17 cellular contexts compared by ENCODE assay signal in genomic region chr1:111629190-111629954, GRCh38. TPM values are rescaled to one million over a fixed set of nuclear protein-coding genes. Genes with fewer than 3 reads are reported as not detected.
DNase-seq lines count a peak whose midpoint lies in the region; ATAC-seq and TF ChIP-seq lines count a peak whose summit lies in the region.
"Had no signal": no experiment of that assay in that cellular context is flagged by ENCODE, and none has a peak within 500 bp of the region (broad histone marks: within the 10 kb centered on the region; RNA-seq: fewer than 3 reads in every experiment).

No MANE protein-coding gene starts in this region.

- no peaks in the 10 kb centered on the region for H3K9me2 ChIP-seq in OCI-LY1 (ENCODE audit: low read depth, low read length)

- peak overlapping the region; percentile 82 for H3K27ac Mint-ChIP-seq in activated naive CD4-positive, alpha-beta T cell treated with anti-CD3 and anti-CD28 coated beads, Interleukin-2, amount 50 U/mL, for 24 hours
- peak overlapping the region; percentile 54 for H3K27ac Mint-ChIP-seq in central memory CD8-positive, alpha-beta T cell (ENCODE audit: low read depth)

- TF ChIP-seq POLR2A in thyroid gland (IDR thresholded peaks at IDR 0.05): no peak

- no peaks in the 10 kb centered on the region for H3K9me3 Mint-ChIP-seq in activated naive CD4-positive, alpha-beta T cell treated with anti-CD3 and anti-CD28 coated beads, Interleukin-2, amount 50 U/mL, for 24 hours
- no peaks in the 10 kb centered on the region for H3K9me3 Mint-ChIP-seq in central memory CD8-positive, alpha-beta T cell

- H3K4me3 Mint-ChIP-seq in activated naive CD4-positive, alpha-beta T cell treated with anti-CD3 and anti-CD28 coated beads, Interleukin-2, amount 50 U/mL, for 24 hours: peak overlapping the region; percentile 77
- H3K4me3 Mint-ChIP-seq in central memory CD8-positive, alpha-beta T cell: peak overlapping the region; percentile 44

- H3K36me3 ChIP-seq in OCI-LY1 (ENCODE audit: insufficient read depth, low read length) (no peaks in the 10 kb centered on the region), thyroid gland (no peaks in the 10 kb centered on the region)
- H3K36me3 ChIP-seq: right lobe of liver had no signal

- H3K9ac ChIP-seq in OCI-LY1 (ENCODE audit: low read length): peak overlapping the region; percentile 38; the same call in 1 of the 2 replicates

- ATAC-seq in central memory CD8-positive, alpha-beta T cell (replicated peaks; ENCODE audit: extremely low read depth, poor library complexity, severe bottlenecking): no peak
- ATAC-seq in GM21526 (IDR thresholded peaks at IDR 0.05; ENCODE audit: low FRiP score, unreplicated experiment): no peak
- ATAC-seq: HCT116, right lobe of liver had no signal

- H3K79me2 ChIP-seq in OCI-LY1 (ENCODE audit: insufficient read depth, low read length): peaks cover 98% of the 10 kb centered on the region

- peaks cover 12% of the 10 kb centered on the region for H3K36me3 Mint-ChIP-seq in activated naive CD4-positive, alpha-beta T cell treated with anti-CD3 and anti-CD28 coated beads, Interleukin-2, amount 50 U/mL, for 24 hours
- peaks cover 21% of the 10 kb centered on the region for H3K36me3 Mint-ChIP-seq in central memory CD8-positive, alpha-beta T cell (ENCODE audit: insufficient read depth)

- no peak for DNase-seq in activated naive CD4-positive, alpha-beta T cell treated with anti-CD3 and anti-CD28 coated beads, Interleukin-2, amount 50 U/mL, for 16 hours
- no peak for DNase-seq in central memory CD8-positive, alpha-beta T cell (ENCODE audit: low spot score in 2 of 2)
- DNase-seq in thyroid gland (no peak), GM03348 (ENCODE audit: low spot score) (no peak), NCI-H446 (lab: John Stamatoyannopoulos, UW) (no peak)
- DNase-seq: activated CD8-positive, alpha-beta memory T cell treated with anti-CD3 and anti-CD28 coated beads for 24 hours; DMS153; mesenchymal stem cell; NCI-H1048; right lobe of liver; Right ventricle myocardium superior; stimulated activated CD4-positive, alpha-beta T cell treated with anti-CD3 and anti-CD28 coated beads, Interleukin-2, amount 100 ng/mL, for 48 hours; stimulated activated CD8-positive, alpha-beta memory T cell treated with anti-CD3 and anti-CD28 coated beads, Interleukin-4, amount 100 ng/mL, for 48 hours had no signal

- H3K27me3 ChIP-seq in OCI-LY1 (ENCODE audit: insufficient read depth, low read length) (no peaks in the 10 kb centered on the region), thyroid gland (no peaks in the 10 kb centered on the region)
- H3K27me3 ChIP-seq: right lobe of liver had no signal

- H3K9me3 ChIP-seq in OCI-LY1 (ENCODE audit: low read length) (no peaks in the 10 kb centered on the region), thyroid gland (no peaks in the 10 kb centered on the region)
- H3K9me3 ChIP-seq: right lobe of liver had no signal

- 66 to 68% methylated on average over 4 of the region's 4 CpGs for WGBS in thyroid gland, 2 donors

- H3K4me3 ChIP-seq in OCI-LY1 (ENCODE audit: low read depth, low read length, poor library complexity, severe bottlenecking) (peak overlapping the region; percentile 29), thyroid gland (replicated peaks in 1 of 3) (no peak overlapping the region)
- H3K4me3 ChIP-seq: right lobe of liver had no signal

- H3K4me2 ChIP-seq in OCI-LY1 (ENCODE audit: low read length): peak overlapping the region; percentile 60

- H3K4me1 ChIP-seq in OCI-LY1 (ENCODE audit: insufficient read depth, low read length, severe bottlenecking) (peaks cover 76% of the 10 kb centered on the region), thyroid gland (peaks cover 40 to 51% of the 10 kb centered on the region in 2 donors)

- no peak for TF ChIP-seq CTCF in OCI-LY1 (IDR thresholded peaks at IDR 0.05; ENCODE audit: low read length)
- TF ChIP-seq CTCF in thyroid gland (IDR thresholded peaks at IDR 0.05): no peak

- no peaks in the 10 kb centered on the region for H3F3A ChIP-seq in OCI-LY1 (ENCODE audit: insufficient read depth, low read length)

- H4K20me1 ChIP-seq in OCI-LY1 (ENCODE audit: insufficient read depth, low read length): no peaks in the 10 kb centered on the region

- H3K4me1 Mint-ChIP-seq in activated naive CD4-positive, alpha-beta T cell treated with anti-CD3 and anti-CD28 coated beads, Interleukin-2, amount 50 U/mL, for 24 hours: peaks cover 90% of the 10 kb centered on the region
- H3K4me1 Mint-ChIP-seq in central memory CD8-positive, alpha-beta T cell: peaks cover 72% of the 10 kb centered on the region

- intact Hi-C loops in thyroid gland (cut with DNase I): no loop called here

- H3K27ac ChIP-seq in OCI-LY1 (ENCODE audit: low read depth, low read length, poor library complexity, severe bottlenecking) (peak overlapping the region; percentile 67), thyroid gland (peak overlapping the region; percentile 37 to 50 (median 47))
- H3K27ac ChIP-seq: right lobe of liver had no signal

- H3K27me3 Mint-ChIP-seq in activated naive CD4-positive, alpha-beta T cell treated with anti-CD3 and anti-CD28 coated beads, Interleukin-2, amount 50 U/mL, for 24 hours: no peaks in the 10 kb centered on the region
- H3K27me3 Mint-ChIP-seq in central memory CD8-positive, alpha-beta T cell: no peaks in the 10 kb centered on the region

- H2AFZ ChIP-seq in OCI-LY1 (ENCODE audit: low read length): no peak overlapping the region

RNA-seq across cellular contexts. Expression of gene RAP1A, which starts 9.8 kb away (rescaled TPM):
- total RNA-seq in thyroid gland: 10 to 100 TPM; 54.2 to 91.7 (median 71.9) TPM
